ENCODE assay signal across 2 cellular contexts in genomic region chr7:1536768-1537630, GRCh38.
A peak's percentile ranks its signal among the peaks of the same experiment; 100 is the strongest.
TF ChIP-seq lines count a peak whose summit lies in the region.

No MANE protein-coding gene starts in this region.

TF ChIP-seq in Ishikawa, 13 proteins besides CTCF, POLR2A, EP300 and RAD21:
- TF ChIP-seq TCF12 (IDR thresholded peaks at IDR 0.05; ENCODE audit: low read depth) (peak; percentile 86), REST (IDR thresholded peaks at IDR 0.05; ENCODE audit: low read depth) (no peak), NFIC (IDR thresholded peaks at IDR 0.05) (peak; percentile 69), TEAD4 (IDR thresholded peaks at IDR 0.05) (peak; percentile 97), YY1 (IDR thresholded peaks at IDR 0.05; ENCODE audit: low read depth) (no peak), FOXM1 (IDR thresholded peaks at IDR 0.05; ENCODE audit: borderline replicate concordance, low read depth) (no peak; the same call in 1 of the 2 replicates), MAX (IDR thresholded peaks at IDR 0.05) (peak; percentile 70), CREB1 (IDR thresholded peaks at IDR 0.05; ENCODE audit: low read depth) (peak; percentile 50; the same call in 1 of the 2 replicates), CEBPB (IDR thresholded peaks at IDR 0.05) (no peak), ZBTB7A (IDR thresholded peaks at IDR 0.05; ENCODE audit: low read depth) (peak; percentile 96), EGR1 (IDR thresholded peaks at IDR 0.05) (no peak), TAF1 (IDR thresholded peaks at IDR 0.05; ENCODE audit: low read depth) (peak; percentile 26; the same call in 1 of the 2 replicates), USF1 (IDR thresholded peaks at IDR 0.05) (no peak; the same call in 1 of the 2 replicates)

TF ChIP-seq in HepG2, 621 proteins besides CTCF, POLR2A, EP300 and RAD21 (continues in another document):
- peak; percentile 78; the same call in 1 of the 2 replicates for TF ChIP-seq ZNF703 (CRISPR knock-in tag; IDR thresholded peaks at IDR 0.05; ENCODE audit: borderline replicate concordance)
- TF ChIP-seq NR3C1 (CRISPR knock-in tag; IDR thresholded peaks at IDR 0.05), result no peak
- no peak for TF ChIP-seq ZFP62 (CRISPR knock-in tag; IDR thresholded peaks at IDR 0.05)
- peak; percentile 95 for TF ChIP-seq GATAD2A (CRISPR knock-in tag; IDR thresholded peaks at IDR 0.05)
- TF ChIP-seq ZNF572 (CRISPR knock-in tag; IDR thresholded peaks at IDR 0.05), result no peak; the same call in 1 of the 2 replicates
- TF ChIP-seq CBX5 (CRISPR knock-in tag; IDR thresholded peaks at IDR 0.05; ENCODE audit: borderline replicate concordance), result no peak; the same call in 1 of the 2 replicates
- TF ChIP-seq ZNF781 (CRISPR knock-in tag; IDR thresholded peaks at IDR 0.05; ENCODE audit: borderline replicate concordance, not compliant biosample characterization), result no peak
- TF ChIP-seq HOXA3 (CRISPR knock-in tag; IDR thresholded peaks at IDR 0.05), result peak; percentile 91
- 0 out of 2 replicates have a peak, but pooled peaks have one; percentile 44 for TF ChIP-seq PRDM10 (CRISPR knock-in tag; IDR thresholded peaks at IDR 0.05; ENCODE audit: low read depth)
- peak in 1 of 2 experiments; percentile 54; a peak in 1 of 4 replicates for TF ChIP-seq REST (IDR thresholded peaks at IDR 0.05; ENCODE audit: borderline replicate concordance in 1 of 2, low read depth in 1 of 2, low read length in 2 of 2)
- peak; percentile 95 for TF ChIP-seq PAXIP1 (CRISPR knock-in tag; conservative IDR thresholded peaks at IDR 0.05)
- no peak for TF ChIP-seq ZNF530 (CRISPR knock-in tag; IDR thresholded peaks at IDR 0.05; ENCODE audit: low read depth)
- TF ChIP-seq ZNF441 (CRISPR knock-in tag; IDR thresholded peaks at IDR 0.05; ENCODE audit: borderline replicate concordance), result peak; percentile 4; the same call in 1 of the 2 replicates
- TF ChIP-seq ZFYVE20 (CRISPR knock-in tag; IDR thresholded peaks at IDR 0.05; ENCODE audit: borderline replicate concordance, low read depth), result no peak
- TF ChIP-seq TOE1 (CRISPR knock-in tag; IDR thresholded peaks at IDR 0.05), result no peak
- TF ChIP-seq EZH2 (conservative IDR thresholded peaks at IDR 0.05; ENCODE audit: low read depth, low read length), result no peak
- peak; percentile 84 for TF ChIP-seq NCOA2 (CRISPR knock-in tag; IDR thresholded peaks at IDR 0.05)
- 0 out of 2 replicates have a peak, but pooled peaks have one; percentile 39 for TF ChIP-seq ZSCAN21 (CRISPR knock-in tag; IDR thresholded peaks at IDR 0.05; ENCODE audit: borderline replicate concordance)
- peak; percentile 41 for TF ChIP-seq HNF1B (CRISPR knock-in tag; IDR thresholded peaks at IDR 0.05)
- TF ChIP-seq POLR2AphosphoS5 (IDR thresholded peaks at IDR 0.05; ENCODE audit: low read depth, low read length), result no peak
- peak; percentile 85; the same call in 1 of the 2 replicates for TF ChIP-seq ZNF276 (CRISPR knock-in tag; IDR thresholded peaks at IDR 0.05; ENCODE audit: low read depth)
- TF ChIP-seq CREB3 (CRISPR knock-in tag; IDR thresholded peaks at IDR 0.05), result 0 out of 2 replicates have a peak, but pooled peaks have one; percentile 61
- TF ChIP-seq ZNF496 (CRISPR knock-in tag; IDR thresholded peaks at IDR 0.05; ENCODE audit: insufficient replicate concordance), result no peak
- peak; percentile 63 for TF ChIP-seq YY1 (IDR thresholded peaks at IDR 0.05; ENCODE audit: insufficient read depth, insufficient replicate concordance, low read depth, low read length)
- TF ChIP-seq ZNF841 (CRISPR knock-in tag; IDR thresholded peaks at IDR 0.05; ENCODE audit: borderline replicate concordance), result no peak
- TF ChIP-seq HOXA9 (CRISPR knock-in tag; IDR thresholded peaks at IDR 0.05; ENCODE audit: borderline replicate concordance), result no peak
- TF ChIP-seq ZNF431 (CRISPR knock-in tag; IDR thresholded peaks at IDR 0.05; ENCODE audit: borderline replicate concordance, low read depth), result no peak
- no peak for TF ChIP-seq HES4 (CRISPR knock-in tag; IDR thresholded peaks at IDR 0.05; ENCODE audit: borderline replicate concordance)
- peak; percentile 77 for TF ChIP-seq KDM3A (CRISPR knock-in tag; IDR thresholded peaks at IDR 0.05; ENCODE audit: low read depth)
- no peak for TF ChIP-seq PTBP1 (IDR thresholded peaks at IDR 0.05; ENCODE audit: low read depth, low read length, poor library complexity, severe bottlenecking)
- peak; percentile 68; the same call in 1 of the 2 replicates for TF ChIP-seq ZBTB14 (CRISPR knock-in tag; IDR thresholded peaks at IDR 0.05)
- no peak for TF ChIP-seq ZFP37 (CRISPR knock-in tag; IDR thresholded peaks at IDR 0.05; ENCODE audit: borderline replicate concordance)
- TF ChIP-seq ZNF724P (CRISPR knock-in tag; IDR thresholded peaks at IDR 0.05; ENCODE audit: borderline replicate concordance), result no peak
- no peak for TF ChIP-seq KAT2B (IDR thresholded peaks at IDR 0.05; ENCODE audit: borderline replicate concordance, low read depth, low read length)
- peak; percentile 78; the same call in 1 of the 2 replicates for TF ChIP-seq MYPOP (CRISPR knock-in tag; IDR thresholded peaks at IDR 0.05)
